1 cellular context compared by ENCODE assay signal in genomic region chr7:101517304-101517703, GRCh38.
A peak's percentile ranks its signal among the peaks of the same experiment; 100 is the strongest.
TF ChIP-seq lines count a peak whose summit lies in the region.

No MANE protein-coding gene starts in this region.

TF ChIP-seq in K562, 482 proteins besides CTCF, POLR2A, EP300 and RAD21 (continued from another document):
- 0 out of 2 replicates have a peak, but pooled peaks have one; percentile 23 for TF ChIP-seq MGA (IDR thresholded peaks at IDR 0.05)
- peak; percentile 77 for TF ChIP-seq RBM25 (IDR thresholded peaks at IDR 0.05; ENCODE audit: low read depth, low read length, severe bottlenecking)
- no peak for TF ChIP-seq ZNF609 (CRISPR knock-in tag; IDR thresholded peaks at IDR 0.05; ENCODE audit: borderline replicate concordance)
- TF ChIP-seq ARID1B (IDR thresholded peaks at IDR 0.05) = no peak
